ENCODE assay signal across 8 cellular contexts in genomic region chr19:10403137-10404021, GRCh38. TPM values are rescaled to one million over a fixed set of nuclear protein-coding genes. Genes with fewer than 3 reads are reported as not detected.
DNase-seq lines count a peak whose midpoint lies in the region; ATAC-seq and TF ChIP-seq lines count a peak whose summit lies in the region.

Gene CDC37 (minus strand): TSS chr19:10403542. CDS start chr19:10403479, 63 bp downstream.

- no peaks in the 10 kb centered on the region for H3K9me3 ChIP-seq in right atrium auricular region
- no peaks in the 10 kb centered on the region for H3K9me3 ChIP-seq in uterus

- H3K27me3 ChIP-seq in right atrium auricular region (peaks cover 5% of the 10 kb centered on the region in 2 donors), uterus (peaks cover 4 to 10% of the 10 kb centered on the region in 2 donors)

- H3K4me3 ChIP-seq in right atrium auricular region (peak within 1 kb of the TSS; percentile 89 to 97), uterus (peak within 1 kb of the TSS; percentile 67 to 95)

- peak; percentile 26 for DNase-seq in NCI-H187 treated with DMSO at 0.1 percent for 48 hours (lab: John Stamatoyannopoulos, UW)
- peak; percentile 96 to 97 (median 97) for DNase-seq in T-helper 2 cell
- DNase-seq in right atrium auricular region (ENCODE audit: low spot score), result peak; percentile 97
- DNase-seq in putamen (ENCODE audit: low spot score), result peak; percentile 94
- peak; percentile 95 to 98 for DNase-seq in uterus

- no peak for TF ChIP-seq CTCF in right atrium auricular region (IDR thresholded peaks at IDR 0.05)
- peak in 1 of 4 experiments; percentile 1 for TF ChIP-seq CTCF in uterus (IDR thresholded peaks at IDR 0.05)

- H3K4me1 ChIP-seq in right atrium auricular region (peaks cover 0 to 61% of the 10 kb centered on the region in 2 donors), uterus (peaks cover 0 to 13% of the 10 kb centered on the region in 2 donors)

- no peaks in the 10 kb centered on the region for H3K36me3 ChIP-seq in right atrium auricular region
- H3K36me3 ChIP-seq in uterus, result no peaks in the 10 kb centered on the region

- intact Hi-C loops in uterus (cut with DNase I; ENCODE audit: low total_unique reads), result no loop called here

- ATAC-seq in GM18498 (IDR thresholded peaks at IDR 0.05; ENCODE audit: unreplicated experiment), result peak; percentile 81
- ATAC-seq in HG02938 (IDR thresholded peaks at IDR 0.05; ENCODE audit: unreplicated experiment), result peak; percentile 85

- H3K27ac ChIP-seq in angular gyrus (ENCODE audit: low read depth, low read length) (peak within 1 kb of the TSS; percentile 48), right atrium auricular region (peak within 1 kb of the TSS; percentile 79 to 84), uterus (peak within 1 kb of the TSS; percentile 68)

- TF ChIP-seq POLR2A in uterus (IDR thresholded peaks at IDR 0.05), result peak; percentile 48 to 85

RNA-seq across cellular contexts. Expression of gene CDC37, which starts in this region (rescaled TPM):
- total RNA-seq in right atrium auricular region (100 to 1,000 TPM; 130 to 131 TPM), uterus (100 to 1,000 TPM in 2 of 4 donors, 10 to 100 TPM in 2; 41.5 to 163 (median 129) TPM)

Comparison
In these comparisons a context has a peak if more than half of its experiments do, and no peak if none do; other contexts are left out.
1. Peak in every context shown above with its lines: DNase-seq, ATAC-seq, H3K4me3 ChIP-seq and H3K27ac ChIP-seq.
2. DNase-seq: peak in every context shown above with its lines; median percentile 97 in T-helper 2 cell; 97 in right atrium auricular region; 96 in uterus; 94 in putamen; 26 in NCI-H187 treated with DMSO at 0.1 percent for 48 hours.